ENCODE assay signal across 8 cellular contexts in the genomic region with DNA sequence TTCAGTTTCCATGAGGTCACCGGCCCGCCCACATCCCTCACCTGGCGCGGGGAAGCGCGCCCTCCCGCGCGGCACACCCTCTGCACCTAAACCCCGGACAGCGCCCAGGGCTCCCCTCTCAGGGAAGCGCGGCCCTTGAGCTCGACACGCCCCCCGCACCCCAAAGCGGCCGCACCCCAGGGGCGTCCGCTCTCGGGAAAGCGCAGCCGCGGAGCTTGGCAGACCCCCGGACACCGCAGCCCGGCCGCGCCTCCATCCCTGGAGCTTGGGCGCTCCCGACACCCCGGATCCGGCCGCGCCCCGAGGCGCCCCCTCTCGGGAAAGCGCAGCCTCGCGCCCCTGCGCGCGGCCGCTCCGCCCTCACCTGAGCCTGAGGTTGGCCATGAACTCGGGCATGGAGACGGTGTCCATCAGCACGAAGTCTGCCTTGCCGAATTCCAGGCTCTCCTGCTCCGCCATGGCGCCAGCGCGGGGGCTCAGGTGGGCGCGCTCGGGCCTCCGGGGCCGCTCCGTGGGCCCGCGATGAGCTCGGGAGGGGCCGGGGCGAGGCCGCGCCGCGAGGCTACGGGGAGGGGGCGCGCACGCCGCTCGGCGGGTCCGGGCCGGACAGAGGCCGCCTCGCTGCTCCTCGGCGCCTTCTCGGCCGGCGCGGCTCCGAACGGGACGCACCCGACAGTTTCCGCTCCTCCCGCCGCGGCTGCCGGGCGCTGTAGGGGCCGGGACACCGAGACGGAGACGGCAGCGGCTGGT. TPM values are rescaled to one million over a fixed set of nuclear protein-coding genes. Genes with fewer than 3 reads are reported as not detected.
DNase-seq lines count a peak whose midpoint lies in the region; ATAC-seq and TF ChIP-seq lines count a peak whose summit lies in the region.

MYO1D (minus strand) TSS at position 711 of the 750 bp plus-strand sequence; CDS start at position 459, 252 bp downstream.

- H3K36me3 Mint-ChIP-seq in HFFc6 (ENCODE audit: low read depth) = no peaks in the 10 kb centered on the region
- H3K36me3 Mint-ChIP-seq in activated CD4-positive, alpha-beta memory T cell treated with anti-CD3 and anti-CD28 coated beads, Interleukin-2, amount 10 ng/mL, durations not matched to agents 7 days and 5 days (ENCODE audit: low read depth) = no peaks in the 10 kb centered on the region
- peaks cover under 1% of the 10 kb centered on the region for H3K36me3 Mint-ChIP-seq in effector memory CD8-positive, alpha-beta T cell (ENCODE audit: insufficient read depth)

- no peaks in the 10 kb centered on the region; the same call in 1 of the 2 replicates for H3K27me3 Mint-ChIP-seq in HFFc6 (ENCODE audit: insufficient read depth)
- H3K27me3 Mint-ChIP-seq in activated CD4-positive, alpha-beta memory T cell treated with anti-CD3 and anti-CD28 coated beads, Interleukin-2, amount 10 ng/mL, durations not matched to agents 7 days and 5 days = no peaks in the 10 kb centered on the region
- peaks cover 0 to 1% of the 10 kb centered on the region in 2 donors for H3K27me3 Mint-ChIP-seq in effector memory CD8-positive, alpha-beta T cell

- ATAC-seq in effector memory CD8-positive, alpha-beta T cell (replicated peaks) = peak; percentile 28

- no peaks in the 10 kb centered on the region for H3K9me3 Mint-ChIP-seq in HFFc6
- no peaks in the 10 kb centered on the region for H3K9me3 Mint-ChIP-seq in activated CD4-positive, alpha-beta memory T cell treated with anti-CD3 and anti-CD28 coated beads, Interleukin-2, amount 10 ng/mL, durations not matched to agents 7 days and 5 days
- no peaks in the 10 kb centered on the region for H3K9me3 Mint-ChIP-seq in effector memory CD8-positive, alpha-beta T cell

- peak within 1 kb of the TSS; percentile 91 for H3K4me3 Mint-ChIP-seq in HFFc6
- peak within 1 kb of the TSS; percentile 88 for H3K4me3 Mint-ChIP-seq in activated CD4-positive, alpha-beta memory T cell treated with anti-CD3 and anti-CD28 coated beads, Interleukin-2, amount 10 ng/mL, durations not matched to agents 7 days and 5 days
- peak within 1 kb of the TSS; percentile 76 to 85 for H3K4me3 Mint-ChIP-seq in effector memory CD8-positive, alpha-beta T cell

- H3K4me3 ChIP-seq in mononuclear cell (ENCODE audit: low read length) = peak within 1 kb of the TSS; percentile 62

- TF ChIP-seq CTCF in GM12873 (IDR thresholded peaks at IDR 0.05; ENCODE audit: insufficient read depth, low read depth, low read length, missing control alignments) (peak; percentile 69), HFFc6 (IDR thresholded peaks at IDR 0.05) (peak; percentile 72)

- H3K4me1 Mint-ChIP-seq in HFFc6 (ENCODE audit: low read depth) = peaks cover 32% of the 10 kb centered on the region
- peaks cover 21% of the 10 kb centered on the region for H3K4me1 Mint-ChIP-seq in activated CD4-positive, alpha-beta memory T cell treated with anti-CD3 and anti-CD28 coated beads, Interleukin-2, amount 10 ng/mL, durations not matched to agents 7 days and 5 days
- peaks cover 3 to 10% of the 10 kb centered on the region in 2 donors for H3K4me1 Mint-ChIP-seq in effector memory CD8-positive, alpha-beta T cell (ENCODE audit: low read depth in 2 of 2)

- no peak for DNase-seq in HFFc6
- peak; percentile 74 for DNase-seq in NCI-H146 (lab: John Stamatoyannopoulos, UW)
- DNase-seq in activated CD4-positive, alpha-beta memory T cell treated with anti-CD3 and anti-CD28 coated beads, Interleukin-2, amount 10 ng/mL, durations not matched to agents 7 days and 5 days = peak; percentile 69
- DNase-seq in effector memory CD8-positive, alpha-beta T cell = peak in 2 of 3 experiments; percentile 32 to 34
- peak; percentile 24 to 56 for DNase-seq in stimulated activated CD8-positive, alpha-beta memory T cell treated with anti-CD3 and anti-CD28 coated beads, Interleukin-2, amount 100 ng/mL, for 1 hour (ENCODE audit: low read depth in 2 of 2)
- DNase-seq in NCI-H446 treated with DMSO at 0.1 percent for 48 hours (lab: John Stamatoyannopoulos, UW) = no peak

- CTCF ChIA-PET in activated CD4-positive, alpha-beta memory T cell treated with anti-CD3 and anti-CD28 coated beads, Interleukin-2, amount 10 ng/mL, durations not matched to agents 7 days and 5 days (lab: Charles Lee) = interaction anchor here (1.0 to 4.4 kb wide), 41 partner anchors 9 to 432 kb away, joined by 3 to 79 read pairs (median 6); partner anchors contain the start of gene PSMD11

- no peaks in the 10 kb centered on the region for H3K9me3 ChIP-seq in mononuclear cell (ENCODE audit: low read depth, low read length)

- H3K4me1 ChIP-seq in mononuclear cell (ENCODE audit: insufficient read depth, low read length) = peaks cover 25% of the 10 kb centered on the region

- peak within 1 kb of the TSS; percentile 69 for H3K27ac Mint-ChIP-seq in HFFc6
- H3K27ac Mint-ChIP-seq in activated CD4-positive, alpha-beta memory T cell treated with anti-CD3 and anti-CD28 coated beads, Interleukin-2, amount 10 ng/mL, durations not matched to agents 7 days and 5 days = peak within 1 kb of the TSS; percentile 80
- H3K27ac Mint-ChIP-seq in effector memory CD8-positive, alpha-beta T cell = peak within 1 kb of the TSS; percentile 42 to 79

- POLR2A ChIA-PET in activated CD4-positive, alpha-beta memory T cell treated with anti-CD3 and anti-CD28 coated beads, Interleukin-2, amount 10 ng/mL, durations not matched to agents 7 days and 5 days (lab: Charles Lee) = interaction anchor here (0.7 to 2.4 kb wide), 10 partner anchors 27 to 432 kb away, joined by 3 to 14 read pairs (median 3); partner anchors contain the start of gene PSMD11

- peaks cover 14% of the 10 kb centered on the region for H3K27me3 ChIP-seq in mononuclear cell (ENCODE audit: insufficient read depth, low read length)

RNA-seq across cellular contexts. Expression of gene MYO1D, which starts in this region (rescaled TPM):
- total RNA-seq in HFFc6 (2021; fragmentation: NEBNext Ultra II Directional; extraction: Animal tissue kit (Norgen Biotek cat#: 25700)) = 10 to 100 TPM in 2 of 6 experiments, 1 to 10 TPM in 4; 3.8 to 28.8 (median 4.8) TPM
- total RNA-seq in activated CD4-positive, alpha-beta memory T cell treated with anti-CD3 and anti-CD28 coated beads, Interleukin-2, amount 10 ng/mL, durations not matched to agents 7 days and 5 days = 10 to 100 TPM in 1 of 2 experiments, 1 to 10 TPM in 1; 8.3 to 11.1 TPM
- total RNA-seq in mononuclear cell = 5.7 TPM

Comparison
In these comparisons a context has a peak if more than half of its experiments do, and no peak if none do; other contexts are left out.
1. DNase-seq: peak in NCI-H146 (single experiment), activated CD4-positive, alpha-beta memory T cell treated with anti-CD3 and anti-CD28 coated beads, Interleukin-2, amount 10 ng/mL, durations not matched to agents 7 days and 5 days (single experiment), effector memory CD8-positive, alpha-beta T cell (2 of 3) and stimulated activated CD8-positive, alpha-beta memory T cell treated with anti-CD3 and anti-CD28 coated beads, Interleukin-2, amount 100 ng/mL, for 1 hour (2 of 2); none in HFFc6 (single experiment) and NCI-H446 treated with DMSO at 0.1 percent for 48 hours (single experiment).
2. Peak in every context shown above with its lines, with median percentiles within 50 percentile points of each other: H3K27ac Mint-ChIP-seq and H3K4me3 Mint-ChIP-seq.